ENCODE assay signal across 1 cellular context in genomic region chr17:40903129-40903847, GRCh38.
TF ChIP-seq lines count a peak whose summit lies in the region.

No MANE protein-coding gene starts in this region.

TF ChIP-seq in K562, 482 proteins besides CTCF, POLR2A, EP300 and RAD21 (continues in another document):
- TF ChIP-seq IFI16 (CRISPR knock-in tag; IDR thresholded peaks at IDR 0.05), result no peak
- TF ChIP-seq ZBTB11 (CRISPR knock-in tag; IDR thresholded peaks at IDR 0.05), result no peak
- peak; percentile 68 for TF ChIP-seq SMARCA4 (IDR thresholded peaks at IDR 0.05)
- no peak for TF ChIP-seq MAZ (CRISPR knock-in tag; conservative IDR thresholded peaks at IDR 0.05 in 1 of 2, IDR thresholded peaks at IDR 0.05 in 1 of 2)
- no peak for TF ChIP-seq ZBTB40 (IDR thresholded peaks at IDR 0.05)
- no peak for TF ChIP-seq ZBTB40 (CRISPR knock-in tag; IDR thresholded peaks at IDR 0.05)
- TF ChIP-seq TEAD1 (CRISPR knock-in tag; IDR thresholded peaks at IDR 0.05), result no peak
- no peak for TF ChIP-seq ZNF445 (CRISPR knock-in tag; IDR thresholded peaks at IDR 0.05; ENCODE audit: low read depth)
- no peak for TF ChIP-seq GTF2E2 (tag; IDR thresholded peaks at IDR 0.05)
- TF ChIP-seq MECOM (CRISPR knock-in tag; IDR thresholded peaks at IDR 0.05), result 0 out of 2 replicates have a peak, but pooled peaks have one; percentile 63
- TF ChIP-seq ZNF696 (CRISPR knock-in tag; conservative IDR thresholded peaks at IDR 0.05), result no peak
- TF ChIP-seq HMG20A (CRISPR knock-in tag; conservative IDR thresholded peaks at IDR 0.05), result no peak
- TF ChIP-seq TEAD2 (tag; IDR thresholded peaks at IDR 0.05), result no peak
- TF ChIP-seq CREM (IDR thresholded peaks at IDR 0.05; ENCODE audit: low read depth), result no peak
- peak in 1 of 2 experiments; percentile 45; a peak in 1 of 4 replicates for TF ChIP-seq TRIM24 (IDR thresholded peaks at IDR 0.05)
- no peak for TF ChIP-seq ZNF24 (IDR thresholded peaks at IDR 0.05)
- no peak for TF ChIP-seq SMARCB1 (IDR thresholded peaks at IDR 0.05; ENCODE audit: insufficient read length, low read depth)
- no peak for TF ChIP-seq ZNF785 (CRISPR knock-in tag; IDR thresholded peaks at IDR 0.05)
- TF ChIP-seq ZBED1 (IDR thresholded peaks at IDR 0.05), result no peak
- no peak for TF ChIP-seq GABPB1 (CRISPR knock-in tag; IDR thresholded peaks at IDR 0.05)
- TF ChIP-seq FOXA1 (IDR thresholded peaks at IDR 0.05; ENCODE audit: borderline replicate concordance), result no peak
- TF ChIP-seq CBX2 (IDR thresholded peaks at IDR 0.05; ENCODE audit: insufficient read depth, low read length, poor library complexity, severe bottlenecking), result no peak
- TF ChIP-seq CCAR2 (IDR thresholded peaks at IDR 0.05; ENCODE audit: low read depth, low read length), result no peak
- no peak for TF ChIP-seq ZNF133 (CRISPR knock-in tag; IDR thresholded peaks at IDR 0.05)
- TF ChIP-seq SPI1 (IDR thresholded peaks at IDR 0.05; ENCODE audit: borderline replicate concordance, low read depth, low read length), result no peak
- no peak for TF ChIP-seq GTF2A2 (tag; IDR thresholded peaks at IDR 0.05)
- TF ChIP-seq ZNF766 (CRISPR knock-in tag; conservative IDR thresholded peaks at IDR 0.05), result no peak
- TF ChIP-seq JUN (IDR thresholded peaks at IDR 0.05; ENCODE audit: borderline replicate concordance, low read depth, low read length), result peak; percentile 53; the same call in 1 of the 2 replicates
- no peak for TF ChIP-seq JUN (CRISPR knock-in tag; IDR thresholded peaks at IDR 0.05; ENCODE audit: borderline replicate concordance)
- TF ChIP-seq JUND (IDR thresholded peaks at IDR 0.05; ENCODE audit: borderline replicate concordance, low read depth, low read length), result peak; percentile 81
- peak; percentile 82 for TF ChIP-seq JUND (tag; IDR thresholded peaks at IDR 0.05; ENCODE audit: borderline replicate concordance, low read depth, low read length)
- TF ChIP-seq MLLT1 (IDR thresholded peaks at IDR 0.05), result no peak
- no peak for TF ChIP-seq NUFIP1 (IDR thresholded peaks at IDR 0.05; ENCODE audit: partially characterized antibody)
- TF ChIP-seq ZBTB2 (IDR thresholded peaks at IDR 0.05), result no peak
- no peak for TF ChIP-seq ZBTB7A (IDR thresholded peaks at IDR 0.05; ENCODE audit: borderline replicate concordance, control insufficient read depth, low read depth, low read length)
- no peak for TF ChIP-seq ETS1 (conservative IDR thresholded peaks at IDR 0.05; ENCODE audit: control insufficient read depth, low read depth, low read length)
- TF ChIP-seq HMBOX1 (IDR thresholded peaks at IDR 0.05), result no peak
- no peak for TF ChIP-seq HEY1 (CRISPR knock-in tag; IDR thresholded peaks at IDR 0.05; ENCODE audit: borderline replicate concordance)
- no peak for TF ChIP-seq CGGBP1 (CRISPR knock-in tag; IDR thresholded peaks at IDR 0.05)
- no peak for TF ChIP-seq BACH1 (tag; IDR thresholded peaks at IDR 0.05)
- no peak for TF ChIP-seq EHMT2 (IDR thresholded peaks at IDR 0.05)
- no peak for TF ChIP-seq ZNF583 (CRISPR knock-in tag; IDR thresholded peaks at IDR 0.05)
- TF ChIP-seq HDAC8 (tag; IDR thresholded peaks at IDR 0.05), result no peak
- TF ChIP-seq ZNF212 (CRISPR knock-in tag; IDR thresholded peaks at IDR 0.05), result no peak
- no peak for TF ChIP-seq RBM17 (IDR thresholded peaks at IDR 0.05; ENCODE audit: borderline replicate concordance, low read depth, low read length)
- no peak for TF ChIP-seq FOXK2 (conservative IDR thresholded peaks at IDR 0.05 in 1 of 2, IDR thresholded peaks at IDR 0.05 in 1 of 2; ENCODE audit: low read depth in 2 of 2)
- TF ChIP-seq TFAM (CRISPR knock-in tag; conservative IDR thresholded peaks at IDR 0.05), result no peak
- no peak for TF ChIP-seq ZNF644 (tag; IDR thresholded peaks at IDR 0.05; ENCODE audit: low read depth)
- peak; percentile 94 for TF ChIP-seq FOSL1 (tag; conservative IDR thresholded peaks at IDR 0.05)
- no peak for TF ChIP-seq DPF2 (IDR thresholded peaks at IDR 0.05)
- no peak for TF ChIP-seq CREB1 (IDR thresholded peaks at IDR 0.05)
- no peak for TF ChIP-seq CREB1 (CRISPR knock-in tag; IDR thresholded peaks at IDR 0.05)
- TF ChIP-seq ATF3 (IDR thresholded peaks at IDR 0.05), result peak; percentile 77
- TF ChIP-seq ATF3 (CRISPR knock-in tag; conservative IDR thresholded peaks at IDR 0.05), result no peak
- TF ChIP-seq MTA1 (IDR thresholded peaks at IDR 0.05; ENCODE audit: borderline replicate concordance), result no peak
- TF ChIP-seq MYC (IDR thresholded peaks at IDR 0.05; ENCODE audit: low read depth, low read length), result 0 out of 2 replicates have a peak, but pooled peaks have one; percentile 14
- no peak for TF ChIP-seq MYC (CRISPR knock-in tag; IDR thresholded peaks at IDR 0.05; ENCODE audit: borderline replicate concordance, low read depth)
